In genomic region chr11:106568632-106569031, GRCh38 we compare ENCODE assay signal across 23 cellular contexts.
"Had no signal": no experiment of that assay in that cellular context is flagged by ENCODE, and none has a peak within 500 bp of the region (broad histone marks: within the 10 kb centered on the region; RNA-seq: fewer than 3 reads in every experiment).

No MANE protein-coding gene starts in this region.

- H3K9me3 ChIP-seq: colonic mucosa, esophagus muscularis mucosa, esophagus squamous epithelium, gastrocnemius medialis had no signal

- H3K36me3 ChIP-seq: colonic mucosa, esophagus muscularis mucosa, esophagus squamous epithelium, gastrocnemius medialis, gastroesophageal sphincter, heart left ventricle, heart right ventricle had no signal

- H3K27me3 ChIP-seq: colonic mucosa, dorsolateral prefrontal cortex, esophagus muscularis mucosa, esophagus squamous epithelium, gastrocnemius medialis, gastroesophageal sphincter, heart left ventricle, heart right ventricle had no signal

- H3K4me3 ChIP-seq: colonic mucosa, coronary artery, dorsolateral prefrontal cortex, esophagus muscularis mucosa, esophagus squamous epithelium, gastrocnemius medialis, gastroesophageal sphincter, heart left ventricle, heart right ventricle had no signal

- H3K27ac ChIP-seq: colonic mucosa, coronary artery, dorsolateral prefrontal cortex, epithelial cell of prostate, esophagus muscularis mucosa, esophagus squamous epithelium, foreskin keratinocyte, gastrocnemius medialis, gastroesophageal sphincter, heart left ventricle, heart right ventricle had no signal

- DNase-seq: colonic mucosa; cortex of kidney; dermis blood vessel endothelial cell; dorsolateral prefrontal cortex; effector CD4-positive, alpha-beta T cell; effector CD8-positive, alpha-beta T cell; effector memory CD4-positive, alpha-beta T cell; effector memory CD8-positive, alpha-beta T cell; endodermal cell; erythroblast; esophagus squamous epithelium; foreskin fibroblast; foreskin keratinocyte; foreskin melanocyte; gastrocnemius medialis; glutamatergic neuron; head of caudate nucleus; heart left ventricle; heart right ventricle had no signal
